In the genomic region with DNA sequence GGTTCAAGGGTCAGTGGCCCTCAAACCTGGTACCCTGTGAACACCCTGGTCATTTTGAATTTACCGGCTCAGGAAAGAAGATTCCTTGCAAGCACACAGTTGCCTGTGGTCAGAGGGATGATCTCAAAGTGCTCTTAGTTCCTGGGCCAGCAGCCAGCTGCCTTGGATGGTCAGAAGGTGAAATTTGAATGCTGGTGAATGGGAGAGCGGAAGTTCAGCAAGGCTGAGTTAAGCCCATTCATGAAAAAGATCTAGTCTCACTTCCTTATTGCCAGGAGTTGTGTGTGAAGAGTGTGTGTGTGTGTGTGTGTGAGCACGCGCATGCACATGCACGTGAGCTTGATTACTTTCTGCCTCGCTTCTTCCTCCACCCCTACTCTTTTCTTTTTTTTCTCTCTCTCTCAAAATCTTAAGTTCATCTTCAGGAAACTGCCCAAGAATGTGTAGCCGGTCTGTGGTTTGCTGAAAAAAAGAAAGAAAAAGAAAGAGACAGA, we compare ENCODE assay signal across 1 cellular context.
TF ChIP-seq lines count a peak whose summit lies in the region.

No MANE protein-coding gene starts in this region.

TF ChIP-seq in SK-N-SH, 30 proteins besides CTCF, POLR2A, EP300 and RAD21 (continued from another document):
- TF ChIP-seq NRF1 (IDR thresholded peaks at IDR 0.05; ENCODE audit: low read depth, low read length) = no peak
- no peak for TF ChIP-seq ELF1 (IDR thresholded peaks at IDR 0.05)
